Comparison of ENCODE assay signal across 1 cellular context in the genomic region with DNA sequence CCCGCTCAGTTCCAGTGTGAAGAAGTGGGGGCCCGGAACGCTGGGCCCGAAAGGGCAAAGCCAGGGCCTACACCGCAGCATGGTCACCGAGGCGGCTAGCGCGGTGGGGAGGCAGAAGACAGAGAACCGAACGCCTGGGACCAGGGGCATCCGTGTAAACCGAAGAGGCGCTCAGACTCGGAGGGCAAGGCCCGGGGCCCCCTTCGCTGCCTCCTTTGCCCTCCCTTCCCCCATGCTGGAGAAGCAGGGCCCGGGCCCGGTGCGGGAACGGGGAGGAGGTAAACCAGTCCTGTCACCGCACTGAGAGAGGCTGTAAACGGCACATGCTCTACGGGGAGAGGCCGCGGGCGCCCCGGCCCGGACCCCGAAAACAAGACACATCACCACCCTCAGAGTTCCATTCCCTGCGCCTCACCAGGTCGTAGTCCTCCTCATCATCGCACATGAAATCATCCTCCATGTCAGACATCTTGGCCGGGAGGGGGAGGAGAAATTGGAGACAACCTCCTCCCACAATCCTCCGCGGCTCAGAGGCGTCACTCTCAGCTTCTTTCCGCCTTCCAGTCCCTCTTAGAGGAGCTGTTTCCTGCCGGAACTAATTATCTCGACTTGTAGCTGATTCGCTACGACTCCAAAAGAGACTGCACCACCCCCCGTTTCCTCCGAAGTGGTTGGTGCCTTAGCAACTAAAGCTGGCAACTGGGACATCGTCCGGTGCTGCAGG.
TF ChIP-seq lines count a peak whose summit lies in the region.

A gene (minus strand): TSS at position 490 of the 724 bp plus-strand sequence. CDS start 21 bp downstream, at position 469.

TF ChIP-seq in HepG2, 621 proteins besides CTCF, POLR2A, EP300 and RAD21 (continued from another document and continues in another):
- TF ChIP-seq, protein P1, sequence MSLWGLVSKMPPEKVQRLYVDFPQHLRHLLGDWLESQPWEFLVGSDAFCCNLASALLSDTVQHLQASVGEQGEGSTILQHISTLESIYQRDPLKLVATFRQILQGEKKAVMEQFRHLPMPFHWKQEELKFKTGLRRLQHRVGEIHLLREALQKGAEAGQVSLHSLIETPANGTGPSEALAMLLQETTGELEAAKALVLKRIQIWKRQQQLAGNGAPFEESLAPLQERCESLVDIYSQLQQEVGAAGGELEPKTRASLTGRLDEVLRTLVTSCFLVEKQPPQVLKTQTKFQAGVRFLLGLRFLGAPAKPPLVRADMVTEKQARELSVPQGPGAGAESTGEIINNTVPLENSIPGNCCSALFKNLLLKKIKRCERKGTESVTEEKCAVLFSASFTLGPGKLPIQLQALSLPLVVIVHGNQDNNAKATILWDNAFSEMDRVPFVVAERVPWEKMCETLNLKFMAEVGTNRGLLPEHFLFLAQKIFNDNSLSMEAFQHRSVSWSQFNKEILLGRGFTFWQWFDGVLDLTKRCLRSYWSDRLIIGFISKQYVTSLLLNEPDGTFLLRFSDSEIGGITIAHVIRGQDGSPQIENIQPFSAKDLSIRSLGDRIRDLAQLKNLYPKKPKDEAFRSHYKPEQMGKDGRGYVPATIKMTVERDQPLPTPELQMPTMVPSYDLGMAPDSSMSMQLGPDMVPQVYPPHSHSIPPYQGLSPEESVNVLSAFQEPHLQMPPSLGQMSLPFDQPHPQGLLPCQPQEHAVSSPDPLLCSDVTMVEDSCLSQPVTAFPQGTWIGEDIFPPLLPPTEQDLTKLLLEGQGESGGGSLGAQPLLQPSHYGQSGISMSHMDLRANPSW (CRISPR knock-in tag; IDR thresholded peaks at IDR 0.05; ENCODE audit: borderline replicate concordance): no peak
- TF ChIP-seq TGIF2 (CRISPR knock-in tag; IDR thresholded peaks at IDR 0.05): 0 out of 2 replicates have a peak, but pooled peaks have one; percentile 51
- TF ChIP-seq, protein P2, sequence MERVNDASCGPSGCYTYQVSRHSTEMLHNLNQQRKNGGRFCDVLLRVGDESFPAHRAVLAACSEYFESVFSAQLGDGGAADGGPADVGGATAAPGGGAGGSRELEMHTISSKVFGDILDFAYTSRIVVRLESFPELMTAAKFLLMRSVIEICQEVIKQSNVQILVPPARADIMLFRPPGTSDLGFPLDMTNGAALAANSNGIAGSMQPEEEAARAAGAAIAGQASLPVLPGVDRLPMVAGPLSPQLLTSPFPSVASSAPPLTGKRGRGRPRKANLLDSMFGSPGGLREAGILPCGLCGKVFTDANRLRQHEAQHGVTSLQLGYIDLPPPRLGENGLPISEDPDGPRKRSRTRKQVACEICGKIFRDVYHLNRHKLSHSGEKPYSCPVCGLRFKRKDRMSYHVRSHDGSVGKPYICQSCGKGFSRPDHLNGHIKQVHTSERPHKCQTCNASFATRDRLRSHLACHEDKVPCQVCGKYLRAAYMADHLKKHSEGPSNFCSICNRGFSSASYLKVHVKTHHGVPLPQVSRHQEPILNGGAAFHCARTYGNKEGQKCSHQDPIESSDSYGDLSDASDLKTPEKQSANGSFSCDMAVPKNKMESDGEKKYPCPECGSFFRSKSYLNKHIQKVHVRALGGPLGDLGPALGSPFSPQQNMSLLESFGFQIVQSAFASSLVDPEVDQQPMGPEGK (CRISPR knock-in tag; IDR thresholded peaks at IDR 0.05): peak; percentile 63
- peak; percentile 58 for TF ChIP-seq MEF2D (CRISPR knock-in tag; IDR thresholded peaks at IDR 0.05)
- no peak for TF ChIP-seq ZNF180 (CRISPR knock-in tag; IDR thresholded peaks at IDR 0.05; ENCODE audit: borderline replicate concordance, low read depth)
- peak; percentile 54; the same call in 1 of the 2 replicates for TF ChIP-seq PPARG (CRISPR knock-in tag; conservative IDR thresholded peaks at IDR 0.05)
- no peak for TF ChIP-seq TSC22D2 (CRISPR knock-in tag; IDR thresholded peaks at IDR 0.05; ENCODE audit: borderline replicate concordance)
- TF ChIP-seq JUN (CRISPR knock-in tag; IDR thresholded peaks at IDR 0.05): peak; percentile 25; the same call in 1 of the 2 replicates
- peak; percentile 93 for TF ChIP-seq ELF3 (CRISPR knock-in tag; IDR thresholded peaks at IDR 0.05)
- TF ChIP-seq, protein P3, sequence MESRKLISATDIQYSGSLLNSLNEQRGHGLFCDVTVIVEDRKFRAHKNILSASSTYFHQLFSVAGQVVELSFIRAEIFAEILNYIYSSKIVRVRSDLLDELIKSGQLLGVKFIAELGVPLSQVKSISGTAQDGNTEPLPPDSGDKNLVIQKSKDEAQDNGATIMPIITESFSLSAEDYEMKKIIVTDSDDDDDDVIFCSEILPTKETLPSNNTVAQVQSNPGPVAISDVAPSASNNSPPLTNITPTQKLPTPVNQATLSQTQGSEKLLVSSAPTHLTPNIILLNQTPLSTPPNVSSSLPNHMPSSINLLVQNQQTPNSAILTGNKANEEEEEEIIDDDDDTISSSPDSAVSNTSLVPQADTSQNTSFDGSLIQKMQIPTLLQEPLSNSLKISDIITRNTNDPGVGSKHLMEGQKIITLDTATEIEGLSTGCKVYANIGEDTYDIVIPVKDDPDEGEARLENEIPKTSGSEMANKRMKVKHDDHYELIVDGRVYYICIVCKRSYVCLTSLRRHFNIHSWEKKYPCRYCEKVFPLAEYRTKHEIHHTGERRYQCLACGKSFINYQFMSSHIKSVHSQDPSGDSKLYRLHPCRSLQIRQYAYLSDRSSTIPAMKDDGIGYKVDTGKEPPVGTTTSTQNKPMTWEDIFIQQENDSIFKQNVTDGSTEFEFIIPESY (CRISPR knock-in tag; IDR thresholded peaks at IDR 0.05): no peak
- TF ChIP-seq PHF21A (CRISPR knock-in tag; IDR thresholded peaks at IDR 0.05): peak; percentile 88
- TF ChIP-seq REPIN1 (CRISPR knock-in tag; IDR thresholded peaks at IDR 0.05; ENCODE audit: borderline replicate concordance, low read depth): peak; percentile 93
- TF ChIP-seq, protein P4, sequence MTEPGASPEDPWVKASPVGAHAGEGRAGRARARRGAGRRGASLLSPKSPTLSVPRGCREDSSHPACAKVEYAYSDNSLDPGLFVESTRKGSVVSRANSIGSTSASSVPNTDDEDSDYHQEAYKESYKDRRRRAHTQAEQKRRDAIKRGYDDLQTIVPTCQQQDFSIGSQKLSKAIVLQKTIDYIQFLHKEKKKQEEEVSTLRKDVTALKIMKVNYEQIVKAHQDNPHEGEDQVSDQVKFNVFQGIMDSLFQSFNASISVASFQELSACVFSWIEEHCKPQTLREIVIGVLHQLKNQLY (CRISPR knock-in tag; IDR thresholded peaks at IDR 0.05): peak; percentile 67; the same call in 1 of the 2 replicates
- peak; percentile 78 for TF ChIP-seq CREB1 (IDR thresholded peaks at IDR 0.05)
- peak; percentile 93 for TF ChIP-seq CREB1 (CRISPR knock-in tag; IDR thresholded peaks at IDR 0.05)
- TF ChIP-seq ETV5 (CRISPR knock-in tag; IDR thresholded peaks at IDR 0.05; ENCODE audit: borderline replicate concordance): peak; percentile 89
- TF ChIP-seq HMG20A (CRISPR knock-in tag; IDR thresholded peaks at IDR 0.05; ENCODE audit: borderline replicate concordance): no peak; the same call in 1 of the 2 replicates
- TF ChIP-seq, protein P5, sequence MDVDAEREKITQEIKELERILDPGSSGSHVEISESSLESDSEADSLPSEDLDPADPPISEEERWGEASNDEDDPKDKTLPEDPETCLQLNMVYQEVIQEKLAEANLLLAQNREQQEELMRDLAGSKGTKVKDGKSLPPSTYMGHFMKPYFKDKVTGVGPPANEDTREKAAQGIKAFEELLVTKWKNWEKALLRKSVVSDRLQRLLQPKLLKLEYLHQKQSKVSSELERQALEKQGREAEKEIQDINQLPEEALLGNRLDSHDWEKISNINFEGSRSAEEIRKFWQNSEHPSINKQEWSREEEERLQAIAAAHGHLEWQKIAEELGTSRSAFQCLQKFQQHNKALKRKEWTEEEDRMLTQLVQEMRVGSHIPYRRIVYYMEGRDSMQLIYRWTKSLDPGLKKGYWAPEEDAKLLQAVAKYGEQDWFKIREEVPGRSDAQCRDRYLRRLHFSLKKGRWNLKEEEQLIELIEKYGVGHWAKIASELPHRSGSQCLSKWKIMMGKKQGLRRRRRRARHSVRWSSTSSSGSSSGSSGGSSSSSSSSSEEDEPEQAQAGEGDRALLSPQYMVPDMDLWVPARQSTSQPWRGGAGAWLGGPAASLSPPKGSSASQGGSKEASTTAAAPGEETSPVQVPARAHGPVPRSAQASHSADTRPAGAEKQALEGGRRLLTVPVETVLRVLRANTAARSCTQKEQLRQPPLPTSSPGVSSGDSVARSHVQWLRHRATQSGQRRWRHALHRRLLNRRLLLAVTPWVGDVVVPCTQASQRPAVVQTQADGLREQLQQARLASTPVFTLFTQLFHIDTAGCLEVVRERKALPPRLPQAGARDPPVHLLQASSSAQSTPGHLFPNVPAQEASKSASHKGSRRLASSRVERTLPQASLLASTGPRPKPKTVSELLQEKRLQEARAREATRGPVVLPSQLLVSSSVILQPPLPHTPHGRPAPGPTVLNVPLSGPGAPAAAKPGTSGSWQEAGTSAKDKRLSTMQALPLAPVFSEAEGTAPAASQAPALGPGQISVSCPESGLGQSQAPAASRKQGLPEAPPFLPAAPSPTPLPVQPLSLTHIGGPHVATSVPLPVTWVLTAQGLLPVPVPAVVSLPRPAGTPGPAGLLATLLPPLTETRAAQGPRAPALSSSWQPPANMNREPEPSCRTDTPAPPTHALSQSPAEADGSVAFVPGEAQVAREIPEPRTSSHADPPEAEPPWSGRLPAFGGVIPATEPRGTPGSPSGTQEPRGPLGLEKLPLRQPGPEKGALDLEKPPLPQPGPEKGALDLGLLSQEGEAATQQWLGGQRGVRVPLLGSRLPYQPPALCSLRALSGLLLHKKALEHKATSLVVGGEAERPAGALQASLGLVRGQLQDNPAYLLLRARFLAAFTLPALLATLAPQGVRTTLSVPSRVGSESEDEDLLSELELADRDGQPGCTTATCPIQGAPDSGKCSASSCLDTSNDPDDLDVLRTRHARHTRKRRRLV (CRISPR knock-in tag; IDR thresholded peaks at IDR 0.05): 0 out of 2 replicates have a peak, but pooled peaks have one; percentile 40
- TF ChIP-seq, protein P6, sequence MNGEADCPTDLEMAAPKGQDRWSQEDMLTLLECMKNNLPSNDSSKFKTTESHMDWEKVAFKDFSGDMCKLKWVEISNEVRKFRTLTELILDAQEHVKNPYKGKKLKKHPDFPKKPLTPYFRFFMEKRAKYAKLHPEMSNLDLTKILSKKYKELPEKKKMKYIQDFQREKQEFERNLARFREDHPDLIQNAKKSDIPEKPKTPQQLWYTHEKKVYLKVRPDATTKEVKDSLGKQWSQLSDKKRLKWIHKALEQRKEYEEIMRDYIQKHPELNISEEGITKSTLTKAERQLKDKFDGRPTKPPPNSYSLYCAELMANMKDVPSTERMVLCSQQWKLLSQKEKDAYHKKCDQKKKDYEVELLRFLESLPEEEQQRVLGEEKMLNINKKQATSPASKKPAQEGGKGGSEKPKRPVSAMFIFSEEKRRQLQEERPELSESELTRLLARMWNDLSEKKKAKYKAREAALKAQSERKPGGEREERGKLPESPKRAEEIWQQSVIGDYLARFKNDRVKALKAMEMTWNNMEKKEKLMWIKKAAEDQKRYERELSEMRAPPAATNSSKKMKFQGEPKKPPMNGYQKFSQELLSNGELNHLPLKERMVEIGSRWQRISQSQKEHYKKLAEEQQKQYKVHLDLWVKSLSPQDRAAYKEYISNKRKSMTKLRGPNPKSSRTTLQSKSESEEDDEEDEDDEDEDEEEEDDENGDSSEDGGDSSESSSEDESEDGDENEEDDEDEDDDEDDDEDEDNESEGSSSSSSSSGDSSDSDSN (CRISPR knock-in tag; IDR thresholded peaks at IDR 0.05): peak; percentile 81
- TF ChIP-seq MEIS1 (CRISPR knock-in tag; IDR thresholded peaks at IDR 0.05; ENCODE audit: borderline replicate concordance): no peak
- TF ChIP-seq, protein P7, sequence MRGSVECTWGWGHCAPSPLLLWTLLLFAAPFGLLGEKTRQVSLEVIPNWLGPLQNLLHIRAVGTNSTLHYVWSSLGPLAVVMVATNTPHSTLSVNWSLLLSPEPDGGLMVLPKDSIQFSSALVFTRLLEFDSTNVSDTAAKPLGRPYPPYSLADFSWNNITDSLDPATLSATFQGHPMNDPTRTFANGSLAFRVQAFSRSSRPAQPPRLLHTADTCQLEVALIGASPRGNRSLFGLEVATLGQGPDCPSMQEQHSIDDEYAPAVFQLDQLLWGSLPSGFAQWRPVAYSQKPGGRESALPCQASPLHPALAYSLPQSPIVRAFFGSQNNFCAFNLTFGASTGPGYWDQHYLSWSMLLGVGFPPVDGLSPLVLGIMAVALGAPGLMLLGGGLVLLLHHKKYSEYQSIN (CRISPR knock-in tag; IDR thresholded peaks at IDR 0.05; ENCODE audit: borderline replicate concordance): no peak
- no peak for TF ChIP-seq ZC3H13 (CRISPR knock-in tag; IDR thresholded peaks at IDR 0.05)
- TF ChIP-seq BRD4 (CRISPR knock-in tag; IDR thresholded peaks at IDR 0.05): 0 out of 2 replicates have a peak, but pooled peaks have one; percentile 34
- TF ChIP-seq ZNF563 (CRISPR knock-in tag; IDR thresholded peaks at IDR 0.05): 0 out of 2 replicates have a peak, but pooled peaks have one; percentile 39
- TF ChIP-seq ZNF205 (CRISPR knock-in tag; IDR thresholded peaks at IDR 0.05): peak; percentile 64; the same call in 1 of the 2 replicates
- TF ChIP-seq, protein P8, sequence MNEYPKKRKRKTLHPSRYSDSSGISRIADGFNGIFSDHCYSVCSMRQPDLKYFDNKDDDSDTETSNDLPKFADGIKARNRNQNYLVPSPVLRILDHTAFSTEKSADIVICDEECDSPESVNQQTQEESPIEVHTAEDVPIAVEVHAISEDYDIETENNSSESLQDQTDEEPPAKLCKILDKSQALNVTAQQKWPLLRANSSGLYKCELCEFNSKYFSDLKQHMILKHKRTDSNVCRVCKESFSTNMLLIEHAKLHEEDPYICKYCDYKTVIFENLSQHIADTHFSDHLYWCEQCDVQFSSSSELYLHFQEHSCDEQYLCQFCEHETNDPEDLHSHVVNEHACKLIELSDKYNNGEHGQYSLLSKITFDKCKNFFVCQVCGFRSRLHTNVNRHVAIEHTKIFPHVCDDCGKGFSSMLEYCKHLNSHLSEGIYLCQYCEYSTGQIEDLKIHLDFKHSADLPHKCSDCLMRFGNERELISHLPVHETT (CRISPR knock-in tag; conservative IDR thresholded peaks at IDR 0.05): peak; percentile 71; the same call in 1 of the 2 replicates
- no peak for TF ChIP-seq PLRG1 (conservative IDR thresholded peaks at IDR 0.05)
- TF ChIP-seq RBM22 (optimal IDR thresholded peaks at IDR 0.05; ENCODE audit: low read length): peak; percentile 94
- TF ChIP-seq ZNF451 (CRISPR knock-in tag; IDR thresholded peaks at IDR 0.05): peak; percentile 93
- TF ChIP-seq DNMT1 (CRISPR knock-in tag; IDR thresholded peaks at IDR 0.05): 0 out of 2 replicates have a peak, but pooled peaks have one; percentile 61
- TF ChIP-seq RBM39 (IDR thresholded peaks at IDR 0.05; ENCODE audit: low read depth, low read length, poor library complexity, severe bottlenecking): peak; percentile 68
- TF ChIP-seq FOXA3 (CRISPR knock-in tag; IDR thresholded peaks at IDR 0.05): peak; percentile 47
- TF ChIP-seq SUZ12 (IDR thresholded peaks at IDR 0.05; ENCODE audit: low read depth, low read length): peak; percentile 47; the same call in 1 of the 2 replicates
- TF ChIP-seq GATAD1 (CRISPR knock-in tag; IDR thresholded peaks at IDR 0.05): peak; percentile 98
- TF ChIP-seq, protein P9, sequence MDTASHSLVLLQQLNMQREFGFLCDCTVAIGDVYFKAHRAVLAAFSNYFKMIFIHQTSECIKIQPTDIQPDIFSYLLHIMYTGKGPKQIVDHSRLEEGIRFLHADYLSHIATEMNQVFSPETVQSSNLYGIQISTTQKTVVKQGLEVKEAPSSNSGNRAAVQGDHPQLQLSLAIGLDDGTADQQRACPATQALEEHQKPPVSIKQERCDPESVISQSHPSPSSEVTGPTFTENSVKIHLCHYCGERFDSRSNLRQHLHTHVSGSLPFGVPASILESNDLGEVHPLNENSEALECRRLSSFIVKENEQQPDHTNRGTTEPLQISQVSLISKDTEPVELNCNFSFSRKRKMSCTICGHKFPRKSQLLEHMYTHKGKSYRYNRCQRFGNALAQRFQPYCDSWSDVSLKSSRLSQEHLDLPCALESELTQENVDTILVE (CRISPR knock-in tag; IDR thresholded peaks at IDR 0.05): peak; percentile 95
- TF ChIP-seq, protein P10, sequence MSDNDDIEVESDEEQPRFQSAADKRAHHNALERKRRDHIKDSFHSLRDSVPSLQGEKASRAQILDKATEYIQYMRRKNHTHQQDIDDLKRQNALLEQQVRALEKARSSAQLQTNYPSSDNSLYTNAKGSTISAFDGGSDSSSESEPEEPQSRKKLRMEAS (IDR thresholded peaks at IDR 0.05): peak; percentile 57; the same call in 1 of the 2 replicates
